15 cellular contexts compared by ENCODE assay signal in the genomic region with DNA sequence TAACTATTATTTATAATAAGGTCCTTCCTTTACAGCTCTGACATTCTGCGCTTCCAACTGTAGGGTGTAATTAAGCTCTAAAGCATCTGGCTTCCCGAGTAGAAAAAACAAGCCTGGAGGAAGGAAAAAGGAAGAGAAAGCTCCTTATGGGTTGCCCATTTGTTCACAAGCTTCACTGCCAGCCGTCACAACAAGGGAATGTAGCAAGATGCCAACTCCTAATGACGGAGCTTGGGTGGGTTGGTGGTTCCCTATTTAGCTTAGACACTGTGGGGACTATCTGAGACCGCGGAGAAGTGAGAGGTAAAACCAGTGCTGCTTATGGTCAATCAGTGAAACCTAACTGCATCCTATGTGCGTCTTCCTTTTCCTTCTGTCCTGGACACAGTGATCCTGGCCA. TPM values are rescaled to one million over a fixed set of nuclear protein-coding genes. Genes with fewer than 3 reads are reported as not detected.
DNase-seq lines count a peak whose midpoint lies in the region; ATAC-seq lines count a peak whose summit lies in the region.
"Had no signal": no experiment of that assay in that cellular context is flagged by ENCODE, and none has a peak within 500 bp of the region (broad histone marks: within the 10 kb centered on the region; RNA-seq: fewer than 3 reads in every experiment).

No MANE protein-coding gene starts in this region.

- no peak for ATAC-seq in GM21528 (IDR thresholded peaks at IDR 0.05; ENCODE audit: low FRiP score, unreplicated experiment)
- ATAC-seq: A549; CD8-positive, alpha-beta T cell; GM23338 had no signal

- no peak overlapping the region for H4K8ac ChIP-seq in mesenchymal stem cell (ENCODE audit: low read length)

- H3K14ac ChIP-seq in mesenchymal stem cell (ENCODE audit: low read length in 2 of 2), result no peak overlapping the region

- H3K18ac ChIP-seq in mesenchymal stem cell (ENCODE audit: low read depth in 1 of 2, low read length in 2 of 2), result no peak overlapping the region

- H3K79me1 ChIP-seq in mesenchymal stem cell (replicated peaks; ENCODE audit: low read length, poor library complexity, severe bottlenecking), result no peaks in the 10 kb centered on the region

- no peak overlapping the region for H3K9ac ChIP-seq in mesenchymal stem cell (ENCODE audit: low read length)

- H3K4me3 ChIP-seq in mesenchymal stem cell (ENCODE audit: insufficient read depth in 1 of 2, low read depth in 1 of 2, low read length in 2 of 2), result no peak overlapping the region
- H3K4me3 ChIP-seq: A549, GM23338 had no signal

- H3K4me1 ChIP-seq in mesenchymal stem cell (ENCODE audit: control insufficient read depth, insufficient read depth, low read depth, low read length), result no peaks in the 10 kb centered on the region
- H3K4me1 ChIP-seq: A549, Caco-2 had no signal

- H3K27me3 ChIP-seq in mesenchymal stem cell (ENCODE audit: control insufficient read depth in 1 of 2, insufficient read depth in 1 of 2, low read length in 2 of 2), result peaks cover 32 to 54% of the 10 kb centered on the region in 2 experiments

- no peak overlapping the region for H2BK120ac ChIP-seq in mesenchymal stem cell (ENCODE audit: low read depth, low read length)

- H2BK12ac ChIP-seq in mesenchymal stem cell (ENCODE audit: low read length in 2 of 2), result no peak overlapping the region

- no peak overlapping the region for H2BK15ac ChIP-seq in mesenchymal stem cell (ENCODE audit: low read depth, poor library complexity, severe bottlenecking)

- no peak overlapping the region for H3K27ac ChIP-seq in mesenchymal stem cell (ENCODE audit: low read length, poor library complexity, severe bottlenecking)
- H3K27ac ChIP-seq in caudate nucleus (ENCODE audit: low read depth, low read length), result no peak overlapping the region
- H3K27ac ChIP-seq: A549 had no signal

- peaks cover 2% of the 10 kb centered on the region for H3K9me3 ChIP-seq in mesenchymal stem cell (ENCODE audit: control insufficient read depth, low read length)
- H3K9me3 ChIP-seq: A549, Caco-2 had no signal

- H3K4me2 ChIP-seq in mesenchymal stem cell (ENCODE audit: low read length, poor library complexity, severe bottlenecking), result no peak overlapping the region
- H3K4me2 ChIP-seq: A549, GM23338 had no signal

- H4K91ac ChIP-seq in mesenchymal stem cell (ENCODE audit: low read length), result peak overlapping the region; percentile 10

- no peak overlapping the region for H2AK5ac ChIP-seq in mesenchymal stem cell (ENCODE audit: low read length, severe bottlenecking)

- H3K23ac ChIP-seq in mesenchymal stem cell (ENCODE audit: low read length in 2 of 2), result no peak overlapping the region

- no peak overlapping the region for H3K4ac ChIP-seq in mesenchymal stem cell (ENCODE audit: low read depth in 1 of 2, low read length in 2 of 2)

- no peaks in the 10 kb centered on the region for H3K36me3 ChIP-seq in mesenchymal stem cell (ENCODE audit: control insufficient read depth in 1 of 2, insufficient read depth in 2 of 2, low read depth in 1 of 2, low read length in 2 of 2)

- H2BK5ac ChIP-seq in mesenchymal stem cell (ENCODE audit: low read depth, low read length, poor library complexity, severe bottlenecking), result no peak overlapping the region

- DNase-seq in DMS 273 (lab: John Stamatoyannopoulos, UW; ENCODE audit: unreplicated experiment) (peak; percentile 96), DMS 273 treated with DMSO at 0.1 percent for 48 hours (lab: John Stamatoyannopoulos, UW) (peak; percentile 98), NCI-H446 (lab: John Stamatoyannopoulos, UW) (peak; percentile 59 to 90), mesenchymal stem cell (no peak), caudate nucleus (lab: John Stamatoyannopoulos, UW) (no peak), activated T-cell treated with anti-CD3 and anti-CD28 coated beads for 4 hours (no peak)
- DNase-seq: Caco-2; CD8-positive, alpha-beta T cell; H7 had no signal

- no peak overlapping the region for H2AFZ ChIP-seq in mesenchymal stem cell (ENCODE audit: low read depth, low read length)
- H2AFZ ChIP-seq: GM23338 had no signal

- WGBS in mesenchymal stem cell, result 87% methylated on average over 7 of the region's 7 CpGs

RNA-seq across cellular contexts. Expression of a gene that starts 7.3 kb away (rescaled TPM):
- polyA plus RNA-seq in mesenchymal stem cell (2013, experiment 1 of 2), result not detected
- not detected for polyA plus RNA-seq in mesenchymal stem cell (2013, experiment 2 of 2)
- polyA plus RNA-seq: AG04450, BJ, CD14-positive monocyte had no signal

Comparison
In these comparisons a context has a peak if more than half of its experiments do, and no peak if none do; other contexts are left out.
1. DNase-seq: peak in DMS 273 (single experiment), DMS 273 treated with DMSO at 0.1 percent for 48 hours (single experiment) and NCI-H446 (2 of 2); none in mesenchymal stem cell (single experiment), caudate nucleus (0 of 61) and activated T-cell treated with anti-CD3 and anti-CD28 coated beads for 4 hours (single experiment).